ENCODE assay signal across 24 cellular contexts in genomic region chr11:125939081-125939521, GRCh38. TPM values are rescaled to one million over a fixed set of nuclear protein-coding genes. Genes with fewer than 3 reads are reported as not detected.
A peak's percentile ranks its signal among the peaks of the same experiment; 100 is the strongest.
DNase-seq lines count a peak whose midpoint lies in the region; ATAC-seq and TF ChIP-seq lines count a peak whose summit lies in the region.
"Had no signal": no experiment of that assay in that cellular context is flagged by ENCODE, and none has a peak within 500 bp of the region (broad histone marks: within the 10 kb centered on the region; RNA-seq: fewer than 3 reads in every experiment).

No MANE protein-coding gene starts in this region.

- peaks cover 4% of the 10 kb centered on the region for H3K4me1 Mint-ChIP-seq in CD14-positive monocyte
- H3K4me1 Mint-ChIP-seq: immature natural killer cell had no signal

- H3K27me3 Mint-ChIP-seq in CD14-positive monocyte (ENCODE audit: low read depth in 3 of 3) = peaks cover 0 to 8% (median 2%) of the 10 kb centered on the region in 3 donors

- H3K27ac ChIP-seq in heart right ventricle (no peak overlapping the region), osteoblast (ENCODE audit: low read depth, low read length) (no peak overlapping the region), foreskin keratinocyte (no peak overlapping the region)
- H3K27ac ChIP-seq: colonic mucosa, epithelial cell of prostate, thoracic aorta had no signal

- H3K4me1 ChIP-seq in heart right ventricle (peaks cover 7 to 26% (median 17%) of the 10 kb centered on the region in 9 donors), osteoblast (ENCODE audit: insufficient read depth, low read length) (peaks cover 8% of the 10 kb centered on the region), foreskin keratinocyte (no peaks in the 10 kb centered on the region)
- H3K4me1 ChIP-seq: colonic mucosa had no signal

- H3K4me3 ChIP-seq in heart right ventricle = no peak overlapping the region
- no peak overlapping the region for H3K4me3 ChIP-seq in osteoblast (ENCODE audit: insufficient read depth, low read length)
- H3K4me3 ChIP-seq: colonic mucosa, thoracic aorta had no signal

- H3K4me3 Mint-ChIP-seq in CD14-positive monocyte = no peak overlapping the region
- H3K4me3 Mint-ChIP-seq: immature natural killer cell; memory B cell; T-helper 1 cell treated with Interleukin-12 subunit alpha and Interleukin-12 subunit beta and Interleukin-4 antibody, amounts not matched to agents 30 μg/mL and 1 μg/mL, for 36 hours had no signal

- no peaks in the 10 kb centered on the region for H4K20me1 ChIP-seq in osteoblast (ENCODE audit: insufficient read depth, low read length)

- peaks cover 0 to 7% (median 0%) of the 10 kb centered on the region in 7 donors for H3K9me3 Mint-ChIP-seq in CD14-positive monocyte
- H3K9me3 Mint-ChIP-seq: immature natural killer cell; memory B cell; T-helper 1 cell treated with Interleukin-12 subunit alpha and Interleukin-12 subunit beta and Interleukin-4 antibody, amounts not matched to agents 30 μg/mL and 1 μg/mL, for 36 hours had no signal

- H3K36me3 ChIP-seq in heart right ventricle = no peaks in the 10 kb centered on the region
- H3K36me3 ChIP-seq in osteoblast (ENCODE audit: insufficient read depth, low read length) = no peaks in the 10 kb centered on the region
- H3K36me3 ChIP-seq: colonic mucosa, thoracic aorta had no signal

- DNase-seq in ELF-1 (ENCODE audit: low read depth, low spot score) (peak; percentile 34), NCI-H69 (lab: John Stamatoyannopoulos, UW) (peak; percentile 21), heart right ventricle (peak in 1 of 2 donors; percentile 33), osteoblast (ENCODE audit: insufficient read length, low spot score, missing footprints) (peak; percentile 74), activated T-cell treated with anti-CD3 and anti-CD28 coated beads for 4 hours (no peak), OCI-M1 (lab: John Stamatoyannopoulos, UW) (no peak), CD14-positive monocyte (ENCODE audit: low spot score) (no peak), foreskin keratinocyte (no peak)
- DNase-seq: activated CD8-positive, alpha-beta memory T cell treated with anti-CD3 and anti-CD28 coated beads, Interleukin-2, amount 50 U/mL, for 48 hours; activated naive CD4-positive, alpha-beta T cell; colonic mucosa; HCEC 1CT; immature natural killer cell; NCI-H1930; NCI-H82; stimulated activated CD4-positive, alpha-beta T cell treated with anti-CD3 and anti-CD28 coated beads, Interleukin-4, amount 100 ng/mL, for 1 hour had no signal

- no peak overlapping the region for H3K27ac Mint-ChIP-seq in CD14-positive monocyte
- H3K27ac Mint-ChIP-seq: immature natural killer cell; memory B cell; T-helper 1 cell treated with Interleukin-12 subunit alpha and Interleukin-12 subunit beta and Interleukin-4 antibody, amounts not matched to agents 30 μg/mL and 1 μg/mL, for 36 hours had no signal

- intact Hi-C loops in heart right ventricle (cut with DNase I) (loop anchor here in 1 of 10 donors (10.0 kb wide), 1 partner anchor 56 kb away; no protein-coding TSS in a partner anchor), CD14-positive monocyte (cut with micrococcal nuclease) (no loop called here)

- ATAC-seq in heart right ventricle (peak in 5 of 8 donors; percentile 14 to 45 (median 17)), foreskin keratinocyte (no peak)
- ATAC-seq: activated CD4-positive, CD25-positive, alpha-beta regulatory T cell treated with anti-CD3 and anti-CD28 coated beads, Interleukin-2, amount 50 U/mL, for 24 hours had no signal

- H3K9me3 ChIP-seq in heart right ventricle = no peaks in the 10 kb centered on the region
- no peaks in the 10 kb centered on the region for H3K9me3 ChIP-seq in osteoblast (ENCODE audit: low read depth, low read length)
- H3K9me3 ChIP-seq: colonic mucosa, thoracic aorta had no signal

- no peak overlapping the region for H3K4me2 ChIP-seq in osteoblast (ENCODE audit: insufficient read depth, low read length)

- WGBS in heart right ventricle, 2 donors = 45 to 47% methylated on average over 4 of the region's 4 CpGs

- TF ChIP-seq CTCF in heart right ventricle (IDR thresholded peaks at IDR 0.05) (no peak), osteoblast (IDR thresholded peaks at IDR 0.05; ENCODE audit: extremely low read depth, low read depth, low read length) (no peak), CD14-positive monocyte (IDR thresholded peaks at IDR 0.05) (no peak), foreskin keratinocyte (conservative IDR thresholded peaks at IDR 0.05) (no peak)

- no peaks in the 10 kb centered on the region for H3K36me3 Mint-ChIP-seq in CD14-positive monocyte
- H3K36me3 Mint-ChIP-seq: immature natural killer cell, memory B cell had no signal

- H2AFZ ChIP-seq in osteoblast (ENCODE audit: low read length) = no peak overlapping the region

- H3K79me2 ChIP-seq in osteoblast (ENCODE audit: insufficient read depth, low read length) = no peaks in the 10 kb centered on the region

- H3K27me3 ChIP-seq in heart right ventricle (no peaks in the 10 kb centered on the region), osteoblast (ENCODE audit: insufficient read depth, low read length) (peaks cover 5% of the 10 kb centered on the region), foreskin keratinocyte (no peaks in the 10 kb centered on the region)
- H3K27me3 ChIP-seq: colonic mucosa had no signal

RNA-seq across cellular contexts. Expression of gene VSIG10L2, which starts 6.7 kb away (rescaled TPM):
- total RNA-seq in heart right ventricle = under 1 TPM in 1 of 10 donors, not detected in 9; 0.38 TPM
- polyA plus RNA-seq in heart right ventricle = under 1 TPM; 0.15 to 0.35 TPM
- total RNA-seq in osteoblast = not detected in 2 replicates
- not detected for polyA plus RNA-seq in CD14-positive monocyte
- not detected in 2 replicates for total RNA-seq in foreskin keratinocyte
- 0.09 and 0.13 TPM in 2 replicates for polyA plus RNA-seq in foreskin keratinocyte
- total RNA-seq: astrocyte, colonic mucosa, HT1080, thoracic aorta had no signal
- polyA plus RNA-seq: immature natural killer cell, neural cell had no signal

RNA-seq across cellular contexts. Expression of gene DDX25, which starts 34.8 kb away (rescaled TPM):
- total RNA-seq in heart right ventricle (not detected), osteoblast (under 0.01 TPM in 1 of 2 replicates, not detected in the other), foreskin keratinocyte (not detected in 2 replicates)
- polyA plus RNA-seq in heart right ventricle (under 1 TPM in 1 of 2 donors, not detected in 1; 0.01 TPM), CD14-positive monocyte (not detected), foreskin keratinocyte (0.02 TPM in 1 of 2 replicates, not detected in the other)
- total RNA-seq: HT1080, thoracic aorta had no signal
- polyA plus RNA-seq: immature natural killer cell had no signal

RNA-seq across cellular contexts. Expression of gene PUS3, which starts 36.1 kb away (rescaled TPM):
- 10 to 100 TPM in 1 of 10 donors, 1 to 10 TPM in 9; 4.9 to 12.4 (median 7.7) TPM for total RNA-seq in heart right ventricle
- 1 to 10 TPM; 7.2 to 8.0 TPM for polyA plus RNA-seq in heart right ventricle
- total RNA-seq in osteoblast = 13.6 and 14.1 TPM in 2 replicates
- polyA plus RNA-seq in CD14-positive monocyte = 1 to 10 TPM; 3.1 to 5.3 TPM
- 12.8 and 13.8 TPM in 2 replicates for total RNA-seq in foreskin keratinocyte
- polyA plus RNA-seq in foreskin keratinocyte = 8.9 and 12.9 TPM in 2 replicates

RNA-seq across cellular contexts. Expression of gene HYLS1, which starts 51.6 kb away (rescaled TPM):
- total RNA-seq in heart right ventricle (1 to 10 TPM; 2.0 to 6.4 (median 3.8) TPM), osteoblast (5.8 and 6.8 TPM in 2 replicates), foreskin keratinocyte (13.3 and 14.7 TPM in 2 replicates)
- polyA plus RNA-seq in heart right ventricle (1 to 10 TPM; 2.5 to 3.1 TPM), CD14-positive monocyte (1 to 10 TPM; 2.0 to 2.6 TPM), foreskin keratinocyte (10.4 and 14.6 TPM in 2 replicates)

Comparison
In these comparisons a context has a peak if more than half of its experiments do, and no peak if none do; other contexts are left out.
1. DNase-seq: peak in ELF-1 (single experiment), NCI-H69 (single experiment) and osteoblast (single experiment); none in activated T-cell treated with anti-CD3 and anti-CD28 coated beads for 4 hours (single experiment), OCI-M1 (single experiment), CD14-positive monocyte (single experiment) and foreskin keratinocyte (0 of 2).